8 cellular contexts compared by ENCODE assay signal in genomic region chr7:98165827-98166667, GRCh38. TPM values are rescaled to one million over a fixed set of nuclear protein-coding genes. Genes with fewer than 3 reads are reported as not detected.
DNase-seq lines count a peak whose midpoint lies in the region; ATAC-seq and TF ChIP-seq lines count a peak whose summit lies in the region.

No MANE protein-coding gene starts in this region.

- H3K36me3 ChIP-seq in suprapubic skin = peaks cover 3% of the 10 kb centered on the region

- no peak for TF ChIP-seq POLR2A in suprapubic skin (IDR thresholded peaks at IDR 0.05)
- TF ChIP-seq POLR2A in lower leg skin (IDR thresholded peaks at IDR 0.05) = no peak

- no peaks in the 10 kb centered on the region for H3K36me3 Mint-ChIP-seq in activated CD8-positive, alpha-beta T cell treated with anti-CD3 and anti-CD28 coated beads for 36 hours (ENCODE audit: low read depth)

- no peaks in the 10 kb centered on the region for H3K27me3 ChIP-seq in suprapubic skin

- H3K9me3 Mint-ChIP-seq in activated CD8-positive, alpha-beta T cell treated with anti-CD3 and anti-CD28 coated beads for 36 hours = no peaks in the 10 kb centered on the region

- intact Hi-C loops in activated CD8-positive, alpha-beta T cell treated with anti-CD3 and anti-CD28 coated beads for 36 hours (cut with micrococcal nuclease) = loop anchor here (2.0 kb wide), 1 partner anchor 59 kb away; the partner anchor contains the start of gene LMTK2
- intact Hi-C loops in lower leg skin (cut with DNase I; ENCODE audit: low total_unique reads) = loop anchor here (10.0 kb wide), 1 partner anchor 61 kb away; the partner anchor contains the start of gene LMTK2

- peak; percentile 91 for ATAC-seq in activated CD8-positive, alpha-beta T cell treated with anti-CD3 and anti-CD28 coated beads for 36 hours

- no peak overlapping the region for H3K27ac Mint-ChIP-seq in activated CD8-positive, alpha-beta T cell treated with anti-CD3 and anti-CD28 coated beads for 36 hours

- no peak for TF ChIP-seq EP300 in suprapubic skin (IDR thresholded peaks at IDR 0.05)

- H3K9me3 ChIP-seq in suprapubic skin = no peaks in the 10 kb centered on the region

- peaks cover 20% of the 10 kb centered on the region for H3K4me1 ChIP-seq in suprapubic skin

- no peak overlapping the region for H3K4me3 Mint-ChIP-seq in activated CD8-positive, alpha-beta T cell treated with anti-CD3 and anti-CD28 coated beads for 36 hours

- TF ChIP-seq CTCF in C4-2B (conservative IDR thresholded peaks at IDR 0.05) = peak; percentile 89
- TF ChIP-seq CTCF in GM20000 (IDR thresholded peaks at IDR 0.05; ENCODE audit: extremely low read depth, missing control alignments) = peak; percentile 40
- peak; percentile 71 for TF ChIP-seq CTCF in activated CD8-positive, alpha-beta T cell treated with anti-CD3 and anti-CD28 coated beads for 36 hours (IDR thresholded peaks at IDR 0.05)
- peak; percentile 66 for TF ChIP-seq CTCF in fibroblast of mammary gland (conservative IDR thresholded peaks at IDR 0.05; ENCODE audit: control insufficient read depth, insufficient read depth, low read depth, low read length)
- TF ChIP-seq CTCF in suprapubic skin (IDR thresholded peaks at IDR 0.05) = peak in 1 of 2 donors; percentile 47
- no peak for TF ChIP-seq CTCF in lower leg skin (IDR thresholded peaks at IDR 0.05)

- DNase-seq in GM20000 (ENCODE audit: low spot score) (peak; percentile 58), NCI-H2107 (lab: John Stamatoyannopoulos, UW) (peak; percentile 59), fibroblast of mammary gland (ENCODE audit: low read depth) (peak; percentile 22), nucleus accumbens (lab: John Stamatoyannopoulos, UW) (peak in 31 of 56 donors; percentile 7 to 77 (median 25)), suprapubic skin (ENCODE audit: low spot score in 2 of 2) (no peak), lower leg skin (ENCODE audit: low spot score in 2 of 2) (no peak)
- peak; percentile 80 for DNase-seq in activated CD8-positive, alpha-beta T cell treated with anti-CD3 and anti-CD28 coated beads for 36 hours

- H3K27ac ChIP-seq in C4-2B = no peak overlapping the region
- H3K27ac ChIP-seq in suprapubic skin = no peak overlapping the region

- H3K27me3 Mint-ChIP-seq in activated CD8-positive, alpha-beta T cell treated with anti-CD3 and anti-CD28 coated beads for 36 hours = no peaks in the 10 kb centered on the region

- 73% methylated on average over 17 of the region's 18 CpGs for WGBS in suprapubic skin
- 75 to 77% methylated on average over 17 to 18 of the region's 18 CpGs for WGBS in lower leg skin, 2 donors

- H3K4me3 ChIP-seq in fibroblast of mammary gland (ENCODE audit: control insufficient read depth, low read depth, low read length) (no peak overlapping the region), suprapubic skin (no peak overlapping the region), lower leg skin (ENCODE audit: low read depth, poor library complexity, severe bottlenecking) (no peak overlapping the region)

- POLR2A ChIA-PET in activated CD8-positive, alpha-beta T cell treated with anti-CD3 and anti-CD28 coated beads for 36 hours (lab: Charles Lee) = interaction anchor here (1.2 kb wide), 1 partner anchor 60 kb away, joined by 3 read pairs; no protein-coding TSS in a partner anchor

- CTCF ChIA-PET in activated CD8-positive, alpha-beta T cell treated with anti-CD3 and anti-CD28 coated beads for 36 hours (lab: Charles Lee) = interaction anchor here (0.6 to 9.9 kb wide), 16 partner anchors 10 to 236 kb away, joined by 3 to 239 read pairs (median 6); partner anchors contain the start of gene LMTK2

- H3K4me1 Mint-ChIP-seq in activated CD8-positive, alpha-beta T cell treated with anti-CD3 and anti-CD28 coated beads for 36 hours (ENCODE audit: low read depth) = peaks cover 3% of the 10 kb centered on the region

RNA-seq across cellular contexts. Expression of gene BHLHA15, which starts 45.2 kb away (rescaled TPM):
- under 1 TPM in 1 of 2 experiments, not detected in 1; 0.94 TPM for total RNA-seq in activated CD8-positive, alpha-beta T cell treated with anti-CD3 and anti-CD28 coated beads for 36 hours
- 1 to 10 TPM; 1.2 to 7.8 (median 4.4) TPM for total RNA-seq in suprapubic skin
- 10 to 100 TPM in 1 of 4 donors, 1 to 10 TPM in 3; 3.7 to 18.5 (median 5.6) TPM for total RNA-seq in lower leg skin

RNA-seq across cellular contexts. Expression of gene LMTK2, which starts 59.4 kb away (rescaled TPM):
- total RNA-seq in activated CD8-positive, alpha-beta T cell treated with anti-CD3 and anti-CD28 coated beads for 36 hours = 10 to 100 TPM in 1 of 2 experiments, 1 to 10 TPM in 1; 9.4 to 11.5 TPM
- total RNA-seq in suprapubic skin (10 to 100 TPM; 34.0 to 45.1 (median 39.8) TPM), lower leg skin (10 to 100 TPM; 31.9 to 44.3 (median 35.0) TPM)

Comparison
In these comparisons a context has a peak if more than half of its experiments do, and no peak if none do; other contexts are left out.
1. CTCF ChIP-seq: peak in C4-2B (single experiment), GM20000 (single experiment), activated CD8-positive, alpha-beta T cell treated with anti-CD3 and anti-CD28 coated beads for 36 hours (single experiment) and fibroblast of mammary gland (single experiment); none in lower leg skin (0 of 3).
2. DNase-seq: peak in GM20000 (single experiment), NCI-H2107 (single experiment), activated CD8-positive, alpha-beta T cell treated with anti-CD3 and anti-CD28 coated beads for 36 hours (single experiment), fibroblast of mammary gland (single experiment) and nucleus accumbens (31 of 56); none in suprapubic skin (0 of 2) and lower leg skin (0 of 2).